In genomic region chr20:34407962-34408474, GRCh38 we compare ENCODE assay signal across 1 cellular context.
TF ChIP-seq lines count a peak whose summit lies in the region.

No MANE protein-coding gene starts in this region.

TF ChIP-seq in SK-N-SH, 30 proteins besides CTCF, POLR2A, EP300 and RAD21:
- TF ChIP-seq REST (IDR thresholded peaks at IDR 0.05; ENCODE audit: low read depth, low read length) (no peak), ZBTB33 (IDR thresholded peaks at IDR 0.05; ENCODE audit: borderline replicate concordance, low read depth) (no peak), POLR2AphosphoS5 (IDR thresholded peaks at IDR 0.05; ENCODE audit: low read depth, low read length) (no peak), PBX3 (IDR thresholded peaks at IDR 0.05) (no peak), NRF1 (IDR thresholded peaks at IDR 0.05; ENCODE audit: low read depth, low read length) (no peak), MAX (IDR thresholded peaks at IDR 0.05; ENCODE audit: low read depth) (no peak), FOXM1 (IDR thresholded peaks at IDR 0.05; ENCODE audit: low read depth) (no peak), TCF12 (IDR thresholded peaks at IDR 0.05) (no peak), GABPA (IDR thresholded peaks at IDR 0.05; ENCODE audit: low read depth) (no peak)
